1 cellular context compared by ENCODE assay signal in genomic region chr2:103469800-103470199, GRCh38.
A peak's percentile ranks its signal among the peaks of the same experiment; 100 is the strongest.
TF ChIP-seq lines count a peak whose summit lies in the region.

No MANE protein-coding gene starts in this region.

TF ChIP-seq in K562, 482 proteins besides CTCF, POLR2A, EP300 and RAD21 (continued from another document and continues in another):
- TF ChIP-seq ZFP91 (CRISPR knock-in tag; IDR thresholded peaks at IDR 0.05) (no peak), MYNN (IDR thresholded peaks at IDR 0.05) (no peak), MYNN (CRISPR knock-in tag; IDR thresholded peaks at IDR 0.05) (no peak), ZNF639 (CRISPR knock-in tag; conservative IDR thresholded peaks at IDR 0.05 in 1 of 2, IDR thresholded peaks at IDR 0.05 in 1 of 2) (peak in 1 of 2 experiments; percentile 90; a peak in 2 of 4 replicates), TAF7 (tag; IDR thresholded peaks at IDR 0.05) (peak; percentile 84), ZNF766 (CRISPR knock-in tag; conservative IDR thresholded peaks at IDR 0.05) (peak; percentile 89), ZBTB43 (CRISPR knock-in tag; IDR thresholded peaks at IDR 0.05) (no peak), ZNF561 (CRISPR knock-in tag; conservative IDR thresholded peaks at IDR 0.05) (peak; percentile 66; the same call in 1 of the 2 replicates), RNF2 (IDR thresholded peaks at IDR 0.05) (no peak), MEF2D (tag; conservative IDR thresholded peaks at IDR 0.05; ENCODE audit: low read depth) (peak; percentile 83), ZNF175 (CRISPR knock-in tag; IDR thresholded peaks at IDR 0.05; ENCODE audit: low read depth) (peak; percentile 94), MBD2 (IDR thresholded peaks at IDR 0.05; ENCODE audit: borderline replicate concordance, low read depth) (no peak), ZNF324 (CRISPR knock-in tag; IDR thresholded peaks at IDR 0.05) (0 out of 2 replicates have a peak, but pooled peaks have one; percentile 11), ZBTB17 (CRISPR knock-in tag; IDR thresholded peaks at IDR 0.05) (peak; percentile 86; the same call in 1 of the 2 replicates), ZNF76 (CRISPR knock-in tag; IDR thresholded peaks at IDR 0.05; ENCODE audit: borderline replicate concordance) (peak; percentile 81; the same call in 1 of the 2 replicates), ZKSCAN8 (CRISPR knock-in tag; IDR thresholded peaks at IDR 0.05) (0 out of 2 replicates have a peak, but pooled peaks have one; percentile 39), ZNF583 (CRISPR knock-in tag; IDR thresholded peaks at IDR 0.05) (peak; percentile 78; the same call in 1 of the 2 replicates), ESRRB (CRISPR knock-in tag; IDR thresholded peaks at IDR 0.05; ENCODE audit: borderline replicate concordance) (0 out of 2 replicates have a peak, but pooled peaks have one; percentile 36), ZNF384 (IDR thresholded peaks at IDR 0.05; ENCODE audit: low read depth, low read length) (no peak), ZNF354B (CRISPR knock-in tag; IDR thresholded peaks at IDR 0.05) (0 out of 2 replicates have a peak, but pooled peaks have one; percentile 58), TAL1 (IDR thresholded peaks at IDR 0.05) (no peak), TCFL5 (CRISPR knock-in tag; conservative IDR thresholded peaks at IDR 0.05) (peak; percentile 65; the same call in 1 of the 2 replicates), ELK3 (CRISPR knock-in tag; IDR thresholded peaks at IDR 0.05) (no peak), E2F1 (CRISPR knock-in tag; IDR thresholded peaks at IDR 0.05) (no peak), ASH1L (IDR thresholded peaks at IDR 0.05; ENCODE audit: borderline replicate concordance, low read depth, partially characterized antibody) (no peak), ZNF75A (CRISPR knock-in tag; IDR thresholded peaks at IDR 0.05) (peak; percentile 71; the same call in 1 of the 2 replicates), SNRNP70 (optimal IDR thresholded peaks at IDR 0.05; ENCODE audit: low read depth, low read length) (no peak), CUX1 (CRISPR knock-in tag; IDR thresholded peaks at IDR 0.05) (peak; percentile 86; the same call in 1 of the 2 replicates), ELF4 (CRISPR knock-in tag; IDR thresholded peaks at IDR 0.05) (peak; percentile 73; the same call in 1 of the 2 replicates), TRIM25 (IDR thresholded peaks at IDR 0.05; ENCODE audit: borderline replicate concordance) (no peak), PCBP2 (IDR thresholded peaks at IDR 0.05; ENCODE audit: low read depth, low read length, poor library complexity, severe bottlenecking) (no peak), CREB3L1 (IDR thresholded peaks at IDR 0.05; ENCODE audit: borderline replicate concordance, low read depth) (no peak), MCM5 (IDR thresholded peaks at IDR 0.05; ENCODE audit: low read depth) (no peak), ID3 (CRISPR knock-in tag; IDR thresholded peaks at IDR 0.05) (peak; percentile 76; the same call in 1 of the 2 replicates), ID3 (tag; IDR thresholded peaks at IDR 0.05) (no peak), ZNF57 (CRISPR knock-in tag; IDR thresholded peaks at IDR 0.05) (no peak), MAZ (CRISPR knock-in tag; conservative IDR thresholded peaks at IDR 0.05 in 1 of 2, IDR thresholded peaks at IDR 0.05 in 1 of 2) (peak in 1 of 2 experiments; percentile 73; a peak in 2 of 4 replicates), E4F1 (CRISPR knock-in tag; IDR thresholded peaks at IDR 0.05; ENCODE audit: borderline replicate concordance) (no peak), TCF7L2 (IDR thresholded peaks at IDR 0.05; ENCODE audit: low read depth, low read length) (no peak), PYGO2 (tag; IDR thresholded peaks at IDR 0.05) (peak; percentile 83), ZNF79 (CRISPR knock-in tag; IDR thresholded peaks at IDR 0.05; ENCODE audit: low read depth) (peak; percentile 88), KLF6 (CRISPR knock-in tag; IDR thresholded peaks at IDR 0.05; ENCODE audit: borderline replicate concordance) (peak; percentile 95), NFXL1 (CRISPR knock-in tag; IDR thresholded peaks at IDR 0.05) (peak; percentile 88; the same call in 1 of the 2 replicates), ZNF263 (CRISPR knock-in tag; IDR thresholded peaks at IDR 0.05; ENCODE audit: borderline replicate concordance) (no peak)
